ENCODE assay signal across 14 cellular contexts in genomic region chr6:36290668-36291620, GRCh38. TPM values are rescaled to one million over a fixed set of nuclear protein-coding genes. Genes with fewer than 3 reads are reported as not detected.
A peak's percentile ranks its signal among the peaks of the same experiment; 100 is the strongest.
DNase-seq lines count a peak whose midpoint lies in the region; ATAC-seq and TF ChIP-seq lines count a peak whose summit lies in the region.
"Had no signal": no experiment of that assay in that cellular context is flagged by ENCODE, and none has a peak within 500 bp of the region (broad histone marks: within the 10 kb centered on the region; RNA-seq: fewer than 3 reads in every experiment).

No MANE protein-coding gene starts in this region.

- H3K27me3 ChIP-seq in MG63 (no peaks in the 10 kb centered on the region), adrenal gland (no peaks in the 10 kb centered on the region), left lung (peaks cover 0 to 14% of the 10 kb centered on the region in 2 donors), foreskin keratinocyte (peaks cover 28% of the 10 kb centered on the region)
- H3K27me3 ChIP-seq: BLaER1 had no signal

- H3K36me3 ChIP-seq in MG63 (no peaks in the 10 kb centered on the region), adrenal gland (replicated peaks in 1 of 2) (no peaks in the 10 kb centered on the region), left lung (no peaks in the 10 kb centered on the region)
- H3K36me3 ChIP-seq: BLaER1 had no signal

- H3K4me3 ChIP-seq in MG63 (no peak overlapping the region), adrenal gland (no peak overlapping the region), left lung (peak overlapping the region in 1 of 2 donors; percentile 27)
- H3K4me3 ChIP-seq: BLaER1 had no signal

- WGBS in adrenal gland, 4 donors: 48 to 58% (median 53%) methylated on average over 9 to 23 of the region's 23 CpGs

- peaks cover 9 to 16% of the 10 kb centered on the region in 2 donors for H3K4me1 ChIP-seq in adrenal gland (replicated peaks in 1 of 2)
- H3K4me1 ChIP-seq in left lung: peaks cover 0 to 34% of the 10 kb centered on the region in 2 donors
- H3K4me1 ChIP-seq in foreskin keratinocyte: no peaks in the 10 kb centered on the region

- TF ChIP-seq POLR2A in adrenal gland (IDR thresholded peaks at IDR 0.05): no peak

- TF ChIP-seq CTCF in adrenal gland (IDR thresholded peaks at IDR 0.05) (no peak), left lung (IDR thresholded peaks at IDR 0.05) (peak in 1 of 2 donors; percentile 21), foreskin keratinocyte (conservative IDR thresholded peaks at IDR 0.05) (no peak)

- no peaks in the 10 kb centered on the region for H3K9me3 ChIP-seq in MG63
- H3K9me3 ChIP-seq in adrenal gland (replicated peaks in 1 of 3): no peaks in the 10 kb centered on the region
- H3K9me3 ChIP-seq in left lung: no peaks in the 10 kb centered on the region
- H3K9me3 ChIP-seq: BLaER1 had no signal

- DNase-seq in AML-193 (lab: John Stamatoyannopoulos, UW) (peak; percentile 79 to 86), MG63 (peak; percentile 41), adrenal gland (peak; percentile 80 to 92 (median 86)), left lung (peak in 1 of 2 donors; percentile 52), foreskin keratinocyte (no peak), GM19238 (ENCODE audit: insufficient read length, low spot score) (no peak)
- DNase-seq: activated CD4-positive, alpha-beta memory T cell treated with anti-CD3 and anti-CD28 coated beads, Interleukin-2, amount 10 ng/mL, durations not matched to agents 7 days and 5 days; activated naive CD8-positive, alpha-beta T cell treated with anti-CD3 and anti-CD28 coated beads, Interleukin-2, amount 50 U/mL, for 24 hours; left cardiac atrium; retina had no signal

- ATAC-seq in left lung (peak; percentile 42), foreskin keratinocyte (no peak), HG03457 (IDR thresholded peaks at IDR 0.05; ENCODE audit: unreplicated experiment) (no peak), GM18867 (IDR thresholded peaks at IDR 0.05; ENCODE audit: unreplicated experiment) (no peak)
- ATAC-seq: activated naive CD8-positive, alpha-beta T cell treated with anti-CD3 and anti-CD28 coated beads, Interleukin-2, amount 50 U/mL, for 24 hours; esophagus mucosa had no signal

- H3K27ac ChIP-seq in adrenal gland (no peak overlapping the region), left lung (peak overlapping the region in 1 of 2 donors; percentile 86), foreskin keratinocyte (no peak overlapping the region)
- H3K27ac ChIP-seq: BLaER1 had no signal

- intact Hi-C loops in adrenal gland (cut with DNase I): loop anchor here (10.0 kb wide), 2 partner anchors 64 to 166 kb away; no protein-coding TSS in a partner anchor
- intact Hi-C loops in left lung (cut with DNase I): no loop called here

RNA-seq across cellular contexts. Expression of gene PNPLA1, which starts 21.1 kb away (rescaled TPM):
- not detected in 2 replicates for total RNA-seq in MG63 (2014; rRNA removed; shearing (Covaris generic); ENCODE audit: low replicate concordance)
- total RNA-seq in adrenal gland (under 1 TPM in 3 of 8 donors, not detected in 5; 0.11 to 0.28 (median 0.28) TPM), left lung (1 to 10 TPM in 1 of 2 donors, not detected in 1; 2.0 TPM), foreskin keratinocyte (not detected in 2 replicates)
- polyA plus RNA-seq in adrenal gland (1 to 10 TPM in 1 of 3 donors, under 1 TPM in 1, not detected in 1; 0.30 to 1.6 TPM), foreskin keratinocyte (not detected in 2 replicates)
- total RNA-seq: left cardiac atrium had no signal

RNA-seq across cellular contexts. Expression of gene BNIP5, which starts 45.7 kb away (rescaled TPM):
- total RNA-seq in MG63 (2014; rRNA removed; shearing (Covaris generic); ENCODE audit: low replicate concordance): not detected in 2 replicates
- total RNA-seq in adrenal gland (not detected), left lung (under 1 TPM in 1 of 2 donors, not detected in 1; 0.26 TPM), foreskin keratinocyte (not detected in 2 replicates)
- polyA plus RNA-seq in adrenal gland (under 1 TPM in 1 of 3 donors, not detected in 2; 0.04 TPM), foreskin keratinocyte (not detected in 2 replicates)
- total RNA-seq: activated CD4-positive, alpha-beta memory T cell treated with anti-CD3 and anti-CD28 coated beads, Interleukin-2, amount 10 ng/mL, durations not matched to agents 7 days and 5 days; esophagus mucosa; left cardiac atrium had no signal

Comparison
In these comparisons a context has a peak if more than half of its experiments do, and no peak if none do; other contexts are left out.
1. DNase-seq: peak in AML-193 (2 of 2), MG63 (single experiment) and adrenal gland (7 of 7); none in foreskin keratinocyte (0 of 2) and GM19238 (single experiment).
2. intact Hi-C loops: an anchor here in adrenal gland (10.0 kb wide); none called in left lung.